In genomic region chr17:79288950-79289349, GRCh38 we compare ENCODE assay signal across 22 cellular contexts.
"Had no signal": no experiment of that assay in that cellular context is flagged by ENCODE, and none has a peak within 500 bp of the region (broad histone marks: within the 10 kb centered on the region; RNA-seq: fewer than 3 reads in every experiment).

No MANE protein-coding gene starts in this region.

- H3K9me3 ChIP-seq: esophagus squamous epithelium, gastrocnemius medialis, heart right ventricle, left lung, lower lobe of right lung, mucosa of descending colon had no signal

- H3K4me1 ChIP-seq: esophagus squamous epithelium, gastrocnemius medialis, heart right ventricle, left lung, lower lobe of right lung had no signal

- H3K36me3 ChIP-seq: esophagus squamous epithelium, gastrocnemius medialis, heart right ventricle, left lung, lower lobe of right lung had no signal

- H3K4me3 ChIP-seq: coronary artery, dorsolateral prefrontal cortex, esophagus squamous epithelium, gastrocnemius medialis, heart right ventricle, left lung, lower lobe of right lung, mucosa of descending colon had no signal

- DNase-seq: dermis blood vessel endothelial cell; dorsolateral prefrontal cortex; effector CD4-positive, alpha-beta T cell; effector memory CD4-positive, alpha-beta T cell; erythroblast; esophagus squamous epithelium; foreskin fibroblast; foreskin melanocyte; gastrocnemius medialis; heart right ventricle; hippocampal formation; left cardiac atrium; left lung; left ventricle myocardium superior; lower lobe of right lung; mesenchymal stem cell; mucosa of descending colon; naive thymus-derived CD4-positive, alpha-beta T cell had no signal

- H3K36me3 Mint-ChIP-seq: mesothelial cell of epicardium; naive thymus-derived CD4-positive, alpha-beta T cell had no signal

- H3K4me1 Mint-ChIP-seq: mesothelial cell of epicardium had no signal

- H3K4me3 Mint-ChIP-seq: mesothelial cell of epicardium; naive thymus-derived CD4-positive, alpha-beta T cell had no signal

- H3K27ac ChIP-seq: coronary artery, epithelial cell of prostate, esophagus squamous epithelium, gastrocnemius medialis, heart right ventricle, left lung, lower lobe of right lung had no signal

- ATAC-seq: esophagus mucosa; gastrocnemius medialis; heart right ventricle; left cardiac atrium; left lung; left ventricle myocardium superior; lower lobe of right lung; mucosa of descending colon; naive thymus-derived CD4-positive, alpha-beta T cell had no signal

- H3K9me3 Mint-ChIP-seq: mesothelial cell of epicardium had no signal

- H3K27ac Mint-ChIP-seq: mesothelial cell of epicardium; naive thymus-derived CD4-positive, alpha-beta T cell had no signal
